In the genomic region with DNA sequence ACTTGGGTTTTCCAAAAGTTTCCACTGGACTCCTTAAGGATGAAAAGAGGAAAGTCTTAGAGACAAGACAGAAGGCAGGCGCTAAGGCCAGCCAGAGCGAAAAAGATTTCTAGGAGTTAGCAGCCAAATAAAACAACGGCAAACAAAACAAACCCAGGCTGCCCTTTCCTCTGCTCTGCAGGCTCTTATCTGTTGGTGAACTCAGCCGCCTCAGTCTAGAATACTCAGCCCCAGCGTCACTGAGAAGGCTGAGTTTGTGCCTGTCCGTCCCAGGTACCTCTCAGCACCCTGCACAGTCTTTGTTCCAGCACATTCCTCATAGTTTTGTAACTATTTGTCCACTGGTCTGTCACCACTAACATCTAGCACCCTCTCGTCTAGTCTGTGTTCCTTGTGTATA, we compare ENCODE assay signal across 12 cellular contexts.
DNase-seq lines count a peak whose midpoint lies in the region; ATAC-seq and TF ChIP-seq lines count a peak whose summit lies in the region.
"Had no signal": no experiment of that assay in that cellular context is flagged by ENCODE, and none has a peak within 500 bp of the region (broad histone marks: within the 10 kb centered on the region; RNA-seq: fewer than 3 reads in every experiment).

No MANE protein-coding gene starts in this region.

- no peak for TF ChIP-seq CTCF in right lobe of liver (IDR thresholded peaks at IDR 0.05)
- TF ChIP-seq CTCF in smooth muscle cell (IDR thresholded peaks at IDR 0.05; ENCODE audit: borderline replicate concordance, insufficient read depth, poor library complexity, severe bottlenecking) = no peak
- TF ChIP-seq CTCF in mammary epithelial cell (conservative IDR thresholded peaks at IDR 0.05 in 1 of 2, IDR thresholded peaks at IDR 0.05 in 1 of 2; ENCODE audit: extremely low read depth in 1 of 2, insufficient read depth in 1 of 2, low read depth in 1 of 2, low read length in 2 of 2) = no peak

- H3K4me3 ChIP-seq in HUES48 (ENCODE audit: low read depth, low read length) = no peak overlapping the region
- H3K4me3 ChIP-seq in right lobe of liver = peak overlapping the region in 2 of 3 donors; percentile 5 to 23
- peak overlapping the region; percentile 27 for H3K4me3 ChIP-seq in smooth muscle cell
- no peak overlapping the region for H3K4me3 ChIP-seq in mammary epithelial cell (replicated peaks in 1 of 3; ENCODE audit: insufficient read depth in 1 of 3, low read depth in 2 of 3, low read length in 3 of 3)

- 23% methylated on average over 7 of the region's 7 CpGs for WGBS in right lobe of liver (ENCODE audit: insufficient coverage, low coverage, low lambda C conversion rate, missing lambda C conversion rate)
- WGBS in smooth muscle cell (ENCODE audit: low lambda C conversion rate) = 13% methylated on average over 7 of the region's 7 CpGs
- 87% methylated on average over 7 of the region's 7 CpGs for WGBS in mammary epithelial cell (ENCODE audit: low coverage, missing lambda C conversion rate)

- H3K4me2 ChIP-seq in smooth muscle cell (peak overlapping the region; percentile 81), mammary epithelial cell (ENCODE audit: insufficient read depth, low read depth, low read length) (no peak overlapping the region)

- ATAC-seq in right lobe of liver = peak; percentile 91 to 97 (median 92)
- no peak for ATAC-seq in GM19452 (IDR thresholded peaks at IDR 0.05; ENCODE audit: unreplicated experiment)

- no peaks in the 10 kb centered on the region for H3K36me3 ChIP-seq in HUES48 (ENCODE audit: control insufficient read depth, insufficient read depth, low read length)
- no peaks in the 10 kb centered on the region for H3K36me3 ChIP-seq in right lobe of liver
- H3K36me3 ChIP-seq in smooth muscle cell (ENCODE audit: low read depth) = no peaks in the 10 kb centered on the region
- no peaks in the 10 kb centered on the region for H3K36me3 ChIP-seq in mammary epithelial cell (ENCODE audit: insufficient read depth, low read length)

- intact Hi-C loops in right lobe of liver (cut with DNase I) (no loop called here), mammary epithelial cell (cut with micrococcal nuclease) (no loop called here)

- H3K79me2 ChIP-seq in smooth muscle cell (ENCODE audit: low read depth) (no peaks in the 10 kb centered on the region), mammary epithelial cell (ENCODE audit: insufficient read depth, low read length) (no peaks in the 10 kb centered on the region)

- H3K9me3 ChIP-seq in HUES48 (ENCODE audit: control insufficient read depth, insufficient read depth, low read length) (peaks cover 20% of the 10 kb centered on the region), right lobe of liver (no peaks in the 10 kb centered on the region), smooth muscle cell (replicated peaks; ENCODE audit: low read depth) (no peaks in the 10 kb centered on the region), mammary epithelial cell (replicated peaks; ENCODE audit: insufficient read depth, low read length) (no peaks in the 10 kb centered on the region)

- no peaks in the 10 kb centered on the region for H4K20me1 ChIP-seq in smooth muscle cell (ENCODE audit: low read depth)
- H4K20me1 ChIP-seq in mammary epithelial cell (ENCODE audit: insufficient read depth, low read length) = no peaks in the 10 kb centered on the region

- H2AFZ ChIP-seq in smooth muscle cell (ENCODE audit: low read depth) (peak overlapping the region; percentile 76), mammary epithelial cell (ENCODE audit: low read depth, low read length) (no peak overlapping the region)

- H3K9ac ChIP-seq in HUES48 (ENCODE audit: low read depth, low read length) = no peak overlapping the region
- peak overlapping the region; percentile 48 for H3K9ac ChIP-seq in smooth muscle cell (ENCODE audit: low read depth)
- no peak overlapping the region for H3K9ac ChIP-seq in mammary epithelial cell (ENCODE audit: insufficient read depth, low read length)

- H3F3A ChIP-seq in smooth muscle cell (ENCODE audit: low read depth) = peaks cover 2% of the 10 kb centered on the region

- peak; percentile 54 for DNase-seq in dermis blood vessel endothelial cell
- DNase-seq in right lobe of liver = peak; percentile 63 to 83 (median 80)
- DNase-seq in smooth muscle cell (lab: John Stamatoyannopoulos, UW; ENCODE audit: unreplicated experiment) = no peak
- DNase-seq in DMS53 treated with DMSO at 0.1 percent for 48 hours (lab: John Stamatoyannopoulos, UW; ENCODE audit: unreplicated experiment) = no peak
- no peak for DNase-seq in activated CD4-positive, CD25-positive, alpha-beta regulatory T cell treated with anti-CD3 and anti-CD28 coated beads, Interleukin-2, amount 50 U/mL, for 72 hours
- no peak for DNase-seq in mammary epithelial cell
- DNase-seq: activated naive CD4-positive, alpha-beta T cell treated with Interleukin-2 at 50 U/mL for 16 hours; CD4-positive, CD25-positive, alpha-beta regulatory T cell; KBM-7; naive B cell had no signal

- H3K27ac ChIP-seq in HUES48 (ENCODE audit: low read depth, low read length) = peak overlapping the region; percentile 31
- peak overlapping the region; percentile 7 to 84 (median 80) for H3K27ac ChIP-seq in right lobe of liver
- H3K27ac ChIP-seq in smooth muscle cell (ENCODE audit: low read depth) = peak overlapping the region; percentile 88
- no peak overlapping the region for H3K27ac ChIP-seq in mammary epithelial cell (ENCODE audit: insufficient read depth, low read depth, low read length)

- TF ChIP-seq POLR2A in right lobe of liver (IDR thresholded peaks at IDR 0.05) = no peak

- dilution Hi-C loops in mammary epithelial cell (cut with HindIII; ENCODE audit: low sequenced_read_pairs) = no loop called here

- no TSS peak for BruUV-seq in mammary epithelial cell (replicated peaks; lab: Mats Ljungman, UMichigan)

- CTCF ChIA-PET in mammary epithelial cell (lab: Charles Lee; ENCODE audit: low non-redundant PET) = no interaction called here

- peaks cover 13% of the 10 kb centered on the region for H3K4me1 ChIP-seq in HUES48 (ENCODE audit: control insufficient read depth, insufficient read depth, low read length)
- peaks cover 0 to 52% (median 24%) of the 10 kb centered on the region in 4 donors for H3K4me1 ChIP-seq in right lobe of liver
- H3K4me1 ChIP-seq in smooth muscle cell (ENCODE audit: low read depth) = peaks cover 11% of the 10 kb centered on the region
- peaks cover 3% of the 10 kb centered on the region for H3K4me1 ChIP-seq in mammary epithelial cell (ENCODE audit: insufficient read depth, low read length)

- in situ Hi-C loops in mammary epithelial cell (cut with MboI; ENCODE audit: low sequenced_read_pairs in 2 of 2) = loop anchor here in 1 of 2 donors (25.0 kb wide), 1 partner anchor 367 kb away; no protein-coding TSS in a partner anchor

- H3K27me3 ChIP-seq in HUES48 (ENCODE audit: control insufficient read depth, insufficient read depth, low read length) (no peaks in the 10 kb centered on the region), right lobe of liver (no peaks in the 10 kb centered on the region), smooth muscle cell (ENCODE audit: low read depth) (no peaks in the 10 kb centered on the region), mammary epithelial cell (ENCODE audit: insufficient read depth, low read length) (no peaks in the 10 kb centered on the region)

Comparison
In these comparisons a context has a peak if more than half of its experiments do, and no peak if none do; other contexts are left out.
1. H3K4me3 ChIP-seq: peak in right lobe of liver (2 of 3) and smooth muscle cell (single experiment); none in HUES48 (single experiment) and mammary epithelial cell (0 of 3).
2. DNase-seq: peak in dermis blood vessel endothelial cell (single experiment) and right lobe of liver (3 of 3); none in smooth muscle cell (single experiment), DMS53 treated with DMSO at 0.1 percent for 48 hours (single experiment), activated CD4-positive, CD25-positive, alpha-beta regulatory T cell treated with anti-CD3 and anti-CD28 coated beads, Interleukin-2, amount 50 U/mL, for 72 hours (single experiment) and mammary epithelial cell (single experiment).